ENCODE assay signal across 8 cellular contexts in genomic region chr15:41772720-41773331, GRCh38. TPM values are rescaled to one million over a fixed set of nuclear protein-coding genes. Genes with fewer than 3 reads are reported as not detected.
DNase-seq lines count a peak whose midpoint lies in the region; ATAC-seq and TF ChIP-seq lines count a peak whose summit lies in the region.

No MANE protein-coding gene starts in this region.

- H3K27ac Mint-ChIP-seq in CD4-positive, alpha-beta T cell, result peak overlapping the region; percentile 83
- H3K27ac Mint-ChIP-seq in HFFc6, result peak overlapping the region; percentile 89
- H3K27ac Mint-ChIP-seq in naive thymus-derived CD8-positive, alpha-beta T cell, result peak overlapping the region in 9 of 10 donors; percentile 86 to 97 (median 96)

- no peaks in the 10 kb centered on the region for H3K9me3 Mint-ChIP-seq in CD4-positive, alpha-beta T cell
- no peaks in the 10 kb centered on the region for H3K9me3 Mint-ChIP-seq in HFFc6
- H3K9me3 Mint-ChIP-seq in naive thymus-derived CD8-positive, alpha-beta T cell, result no peaks in the 10 kb centered on the region

- peak; percentile 27 for ATAC-seq in CD4-positive, alpha-beta T cell (ENCODE audit: poor library complexity)
- ATAC-seq in esophagus mucosa, result peak; percentile 50
- peak; percentile 16 to 21 for ATAC-seq in naive thymus-derived CD8-positive, alpha-beta T cell
- ATAC-seq in GM21529 (IDR thresholded peaks at IDR 0.05; ENCODE audit: unreplicated experiment), result no peak

- H3K4me1 Mint-ChIP-seq in CD4-positive, alpha-beta T cell (ENCODE audit: low read depth), result peaks cover 52% of the 10 kb centered on the region
- peaks cover 47% of the 10 kb centered on the region for H3K4me1 Mint-ChIP-seq in HFFc6 (ENCODE audit: low read depth)
- H3K4me1 Mint-ChIP-seq in naive thymus-derived CD8-positive, alpha-beta T cell, result peaks cover 23 to 51% (median 47%) of the 10 kb centered on the region in 4 donors

- POLR2A ChIA-PET in CD4-positive, alpha-beta T cell (lab: Charles Lee), result interaction anchor here (0.9 to 3.8 kb wide), 9 partner anchors 9 to 199 kb away, joined by 3 to 39 read pairs (median 8); partner anchors contain the start of genes EHD4 and JMJD7
- POLR2A ChIA-PET in naive thymus-derived CD8-positive, alpha-beta T cell (lab: Charles Lee), result interaction anchor here (0.7 to 3.7 kb wide), 10 partner anchors 18 to 177 kb away, joined by 3 to 37 read pairs (median 4); partner anchors contain the start of gene JMJD7

- H3K27me3 ChIP-seq in CD4-positive, alpha-beta T cell (ENCODE audit: control insufficient read depth, insufficient read depth, low read length), result no peaks in the 10 kb centered on the region

- DNase-seq in CD4-positive, alpha-beta T cell, result peak; percentile 34 to 55 (median 46)
- peak; percentile 76 for DNase-seq in HFFc6
- peak; percentile 21 for DNase-seq in NOMO-1 treated with dmso at 0.1 percent for 144 hours (lab: John Stamatoyannopoulos, UW; ENCODE audit: unreplicated experiment)
- peak; percentile 21 for DNase-seq in activated T-cell treated with anti-CD3 and anti-CD28 coated beads for 48 hours (ENCODE audit: low read depth)
- peak; percentile 24 to 82 (median 62) for DNase-seq in naive thymus-derived CD8-positive, alpha-beta T cell

- H3K9me3 ChIP-seq in CD4-positive, alpha-beta T cell (ENCODE audit: control insufficient read depth, low read length), result no peaks in the 10 kb centered on the region

- H3K4me3 Mint-ChIP-seq in CD4-positive, alpha-beta T cell, result peak overlapping the region; percentile 96
- H3K4me3 Mint-ChIP-seq in HFFc6, result peak overlapping the region; percentile 95
- peak overlapping the region; percentile 25 to 99 (median 96) for H3K4me3 Mint-ChIP-seq in naive thymus-derived CD8-positive, alpha-beta T cell

- intact Hi-C loops in CD4-positive, alpha-beta T cell (cut with DNase I, micrococcal nuclease), result loop anchor here (1.0 to 5.0 kb wide), 7 partner anchors 38 to 286 kb away; partner anchors contain the start of genes MGA (in 1 of the 2) and TYRO3 (in 1 of the 2)

- no peak overlapping the region for H3K27ac ChIP-seq in CD4-positive, alpha-beta T cell (ENCODE audit: low read depth, low read length)
- peak overlapping the region; percentile 51 for H3K27ac ChIP-seq in temporal lobe (ENCODE audit: low read depth, low read length)

- H3K36me3 Mint-ChIP-seq in CD4-positive, alpha-beta T cell (ENCODE audit: low read depth), result peaks cover 16% of the 10 kb centered on the region
- H3K36me3 Mint-ChIP-seq in HFFc6 (ENCODE audit: low read depth), result no peaks in the 10 kb centered on the region
- peaks cover 0 to 20% (median 2%) of the 10 kb centered on the region in 3 donors for H3K36me3 Mint-ChIP-seq in naive thymus-derived CD8-positive, alpha-beta T cell

- H3K27me3 Mint-ChIP-seq in CD4-positive, alpha-beta T cell, result no peaks in the 10 kb centered on the region
- H3K27me3 Mint-ChIP-seq in HFFc6 (ENCODE audit: insufficient read depth), result peaks cover 3% of the 10 kb centered on the region; the same call in 1 of the 2 replicates
- no peaks in the 10 kb centered on the region for H3K27me3 Mint-ChIP-seq in naive thymus-derived CD8-positive, alpha-beta T cell

- peak; percentile 78 for TF ChIP-seq CTCF in CD4-positive, alpha-beta T cell (IDR thresholded peaks at IDR 0.05)
- peak; percentile 90 for TF ChIP-seq CTCF in HFFc6 (IDR thresholded peaks at IDR 0.05)

- CTCF ChIA-PET in CD4-positive, alpha-beta T cell (lab: Charles Lee), result interaction anchor here (0.6 to 5.8 kb wide), 22 partner anchors 11 to 284 kb away, joined by 3 to 91 read pairs (median 5); partner anchors contain the start of gene JMJD7

RNA-seq across cellular contexts. Expression of gene MAPKBP1, which starts 1.5 kb away (rescaled TPM):
- total RNA-seq in CD4-positive, alpha-beta T cell, result 10 to 100 TPM; 26.0 to 30.0 TPM
- 10 to 100 TPM; 15.7 to 22.4 (median 18.1) TPM for total RNA-seq in HFFc6 (2021; fragmentation: NEBNext Ultra II Directional; extraction: Animal tissue kit (Norgen Biotek cat#: 25700))
- total RNA-seq in esophagus mucosa (26.1 TPM), temporal lobe (34.7 TPM)
- total RNA-seq in naive thymus-derived CD8-positive, alpha-beta T cell, result 10 to 100 TPM; 36.0 to 39.8 TPM
- polyA plus RNA-seq in naive thymus-derived CD8-positive, alpha-beta T cell, result 1 to 10 TPM; 1.5 to 4.0 (median 2.4) TPM

RNA-seq across cellular contexts. Expression of gene JMJD7, which starts 55.1 kb away (rescaled TPM):
- total RNA-seq in CD4-positive, alpha-beta T cell, result 10 to 100 TPM; 35.6 to 38.4 TPM
- 10 to 100 TPM in 1 of 6 experiments, 1 to 10 TPM in 5; 4.9 to 11.0 (median 8.2) TPM for total RNA-seq in HFFc6 (2021; fragmentation: NEBNext Ultra II Directional; extraction: Animal tissue kit (Norgen Biotek cat#: 25700))
- total RNA-seq in esophagus mucosa (35.4 TPM), temporal lobe (2.2 TPM)
- total RNA-seq in naive thymus-derived CD8-positive, alpha-beta T cell, result 10 to 100 TPM; 60.2 to 81.4 TPM
- 10 to 100 TPM; 19.1 to 22.6 (median 20.8) TPM for polyA plus RNA-seq in naive thymus-derived CD8-positive, alpha-beta T cell

Comparison
In these comparisons a context has a peak if more than half of its experiments do, and no peak if none do; other contexts are left out.
1. DNase-seq: peak in every context shown above with its lines; median percentile 76 in HFFc6; 62 in naive thymus-derived CD8-positive, alpha-beta T cell; 46 in CD4-positive, alpha-beta T cell; 21 in NOMO-1 treated with dmso at 0.1 percent for 144 hours; 21 in activated T-cell treated with anti-CD3 and anti-CD28 coated beads for 48 hours.